Comparison of ENCODE assay signal across 8 cellular contexts in genomic region chr17:83083368-83084201, GRCh38. TPM values are rescaled to one million over a fixed set of nuclear protein-coding genes. Genes with fewer than 3 reads are reported as not detected.
DNase-seq lines count a peak whose midpoint lies in the region; TF ChIP-seq lines count a peak whose summit lies in the region.

No MANE protein-coding gene starts in this region.

- TF ChIP-seq CTCF in right atrium auricular region (IDR thresholded peaks at IDR 0.05): no peak

- peaks cover 0 to 77% (median 0%) of the 10 kb centered on the region in 11 experiments; a peak in 12 of 22 replicates for H3K36me3 ChIP-seq in BLaER1 treated with 17β-estradiol and CSF1 and Interleukin-3, amounts not matched to agents 10 nM and 100 nM
- H3K36me3 ChIP-seq in NT2/D1 (ENCODE audit: insufficient read depth, insufficient read length, low read length) (peaks cover 54% of the 10 kb centered on the region), right atrium auricular region (peaks cover 14% of the 10 kb centered on the region)

- peak overlapping the region in 3 of 11 experiments; percentile 11 to 47 (median 38); a peak in 5 of 22 replicates for H3K27ac ChIP-seq in BLaER1 treated with 17β-estradiol and CSF1 and Interleukin-3, amounts not matched to agents 10 nM and 100 nM
- peak overlapping the region; percentile 83 to 91 for H3K27ac ChIP-seq in right atrium auricular region

- H3K9ac ChIP-seq in BLaER1 treated with 17β-estradiol and CSF1 and Interleukin-3, amounts not matched to agents 10 nM and 100 nM: peak overlapping the region in 6 of 11 experiments; percentile 7 to 98 (median 48); a peak in 8 of 22 replicates
- H3K9ac ChIP-seq in NT2/D1 (ENCODE audit: insufficient read length, low read depth): peak overlapping the region; percentile 39

- peaks cover 70 to 83% (median 80%) of the 10 kb centered on the region in 10 experiments for H3K4me1 ChIP-seq in BLaER1 treated with 17β-estradiol and CSF1 and Interleukin-3, amounts not matched to agents 10 nM and 100 nM
- H3K4me1 ChIP-seq in NT2/D1 (ENCODE audit: insufficient read depth, insufficient read length) (peaks cover 21% of the 10 kb centered on the region), right atrium auricular region (peaks cover 0 to 81% of the 10 kb centered on the region in 2 donors)

- H4K20me1 ChIP-seq in BLaER1 treated with 17β-estradiol and CSF1 and Interleukin-3, amounts not matched to agents 10 nM and 100 nM: peaks cover 78 to 87% (median 81%) of the 10 kb centered on the region in 11 experiments

- peak; percentile 30 for DNase-seq in NT2/D1 (ENCODE audit: low read depth, low spot score)
- peak; percentile 80 for DNase-seq in activated gamma-delta T cell treated with Interleukin-2 at 50 U/mL for 16 hours
- DNase-seq in right atrium auricular region (ENCODE audit: low spot score): no peak
- peak; percentile 75 for DNase-seq in stimulated activated CD4-positive, alpha-beta T cell treated with anti-CD3 and anti-CD28 coated beads, Interleukin-1b, Interleukin-23, amount 100 ng/mL, for 48 hours
- DNase-seq in NCI-H510A treated with DMSO at 0.1 percent for 48 hours (lab: John Stamatoyannopoulos, UW): no peak
- no peak for DNase-seq in superior temporal gyrus (ENCODE audit: extremely low spot score)
- no peak for DNase-seq in amygdala (lab: John Stamatoyannopoulos, UW)

- peaks cover 6 to 85% (median 47%) of the 10 kb centered on the region in 11 experiments for H3K27me3 ChIP-seq in BLaER1 treated with 17β-estradiol and CSF1 and Interleukin-3, amounts not matched to agents 10 nM and 100 nM
- H3K27me3 ChIP-seq in NT2/D1 (ENCODE audit: insufficient read depth, insufficient read length): peaks cover 22% of the 10 kb centered on the region
- H3K27me3 ChIP-seq in right atrium auricular region: no peaks in the 10 kb centered on the region

- no peaks in the 10 kb centered on the region for H3K9me3 ChIP-seq in BLaER1 treated with 17β-estradiol and CSF1 and Interleukin-3, amounts not matched to agents 10 nM and 100 nM (replicated peaks in 1 of 11)
- H3K9me3 ChIP-seq in NT2/D1 (ENCODE audit: insufficient read depth, low read length): no peaks in the 10 kb centered on the region
- no peaks in the 10 kb centered on the region for H3K9me3 ChIP-seq in right atrium auricular region

- peak overlapping the region in 3 of 10 experiments; percentile 88 to 97 (median 91); a peak in 6 of 20 replicates for H3K4me3 ChIP-seq in BLaER1 treated with 17β-estradiol and CSF1 and Interleukin-3, amounts not matched to agents 10 nM and 100 nM
- no peak overlapping the region for H3K4me3 ChIP-seq in NT2/D1 (ENCODE audit: insufficient read length, low read depth)
- no peak overlapping the region for H3K4me3 ChIP-seq in right atrium auricular region

- H3K4me2 ChIP-seq in BLaER1 treated with 17β-estradiol and CSF1 and Interleukin-3, amounts not matched to agents 10 nM and 100 nM: peak overlapping the region; percentile 65 to 100 (median 96)

RNA-seq across cellular contexts. Expression of gene METRNL, which starts 4.2 kb away (rescaled TPM):
- 100 to 1,000 TPM in 1 of 2 donors, 10 to 100 TPM in 1; 62.9 to 104 TPM for total RNA-seq in right atrium auricular region

Comparison
In these comparisons a context has a peak if more than half of its experiments do, and no peak if none do; other contexts are left out.
1. DNase-seq: peak in NT2/D1 (single experiment), activated gamma-delta T cell treated with Interleukin-2 at 50 U/mL for 16 hours (single experiment) and stimulated activated CD4-positive, alpha-beta T cell treated with anti-CD3 and anti-CD28 coated beads, Interleukin-1b, Interleukin-23, amount 100 ng/mL, for 48 hours (single experiment); none in right atrium auricular region (single experiment), NCI-H510A treated with DMSO at 0.1 percent for 48 hours (single experiment), superior temporal gyrus (single experiment) and amygdala (0 of 56).